Comparison of ENCODE assay signal across 18 cellular contexts in genomic region chr11:77372736-77373135, GRCh38.
"Had no signal": no experiment of that assay in that cellular context is flagged by ENCODE, and none has a peak within 500 bp of the region (broad histone marks: within the 10 kb centered on the region; RNA-seq: fewer than 3 reads in every experiment).

No MANE protein-coding gene starts in this region.

- ATAC-seq: esophagus mucosa; left cardiac atrium; pancreas; psoas muscle; right cardiac atrium; stimulated activated naive CD8-positive, alpha-beta T cell treated with anti-CD3 and anti-CD28 coated beads, Interleukin-15, Interleukin-2, amounts not matched to agents 100 U/mL and 50 U/mL, for 24 hours had no signal

- DNase-seq: activated CD4-positive, alpha-beta memory T cell treated with anti-CD3 and anti-CD28 coated beads for 36 hours; activated CD4-positive, alpha-beta T cell treated with anti-CD3 and anti-CD28 coated beads for 48 hours; activated CD4-positive, CD25-positive, alpha-beta regulatory T cell; activated effector memory CD4-positive, alpha-beta T cell treated with anti-CD3 and anti-CD28 coated beads, Interleukin-2, amount 50 U/mL, for 16 hours; activated naive CD4-positive, alpha-beta T cell treated with anti-CD3 and anti-CD28 coated beads, Interleukin-2, amount 10 ng/mL, durations not matched to agents 7 days and 5 days; effector CD4-positive, alpha-beta T cell; foreskin melanocyte; glutamatergic neuron; left cardiac atrium; pancreas; psoas muscle; right cardiac atrium; stimulated activated CD4-positive, alpha-beta T cell treated with anti-CD3 and anti-CD28 coated beads, Interleukin-12 subunit alpha, Interleukin-12 subunit beta, amount 100 ng/mL, for 4 hours; stimulated activated CD4-positive, alpha-beta T cell treated with anti-CD3 and anti-CD28 coated beads, Interleukin-4, amount 100 ng/mL, for 4 hours; stimulated activated naive CD8-positive, alpha-beta T cell treated with anti-CD3 and anti-CD28 coated beads, Interleukin-15, Interleukin-2, amounts not matched to agents 100 U/mL and 50 U/mL, for 24 hours; T1000; upper lobe of left lung had no signal
